Comparison of ENCODE assay signal across 16 cellular contexts in genomic region chr20:24150406-24150805, GRCh38.
"Had no signal": no experiment of that assay in that cellular context is flagged by ENCODE, and none has a peak within 500 bp of the region (broad histone marks: within the 10 kb centered on the region; RNA-seq: fewer than 3 reads in every experiment).

No MANE protein-coding gene starts in this region.

- H3K4me3 Mint-ChIP-seq: dendritic cell treated with granulocyte-macrophage colony-stimulating factor and Interleukin-4, amounts not matched to agents 40 ng/mL and 50 ng/mL, for 4 days; natural killer cell treated with Interleukin-12 subunit alpha and Interleukin-12 subunit beta and Interleukin-15 and Interleukin-18, amount 100 ng/mL, for 72 hours; neural progenitor cell had no signal

- H3K9ac ChIP-seq: neural progenitor cell had no signal

- DNase-seq: cerebellar nuclear complex; foreskin keratinocyte; kidney; mammary epithelial cell; occipital lobe; spleen; stimulated activated CD4-positive, alpha-beta T cell treated with anti-CD3 and anti-CD28 coated beads, Interleukin-1b, Interleukin-23, amount 100 ng/mL, for 48 hours; stimulated activated CD4-positive, alpha-beta T cell treated with anti-CD3 and anti-CD28 coated beads, Interleukin-4, amount 100 ng/mL, for 4 hours; stimulated activated naive CD4-positive, alpha-beta T cell had no signal

- H3K27me3 ChIP-seq: foreskin keratinocyte, neural progenitor cell, pancreas had no signal

- H2AFZ ChIP-seq: neural progenitor cell had no signal

- H3K4me3 ChIP-seq: neural progenitor cell, pancreas, prostate gland, spleen had no signal

- H3K4me1 ChIP-seq: neural progenitor cell, pancreas, prostate gland had no signal

- H3K36me3 ChIP-seq: neural progenitor cell, pancreas, prostate gland, spleen had no signal

- H3K9me3 ChIP-seq: pancreas, prostate gland had no signal

- FAIRE-seq: colon, kidney, pancreas had no signal

- H3K36me3 Mint-ChIP-seq: natural killer cell treated with Interleukin-12 subunit alpha and Interleukin-12 subunit beta and Interleukin-15 and Interleukin-18, amount 100 ng/mL, for 72 hours; neural progenitor cell had no signal

- H3K9me3 Mint-ChIP-seq: neural progenitor cell had no signal

- H3K27ac Mint-ChIP-seq: dendritic cell treated with granulocyte-macrophage colony-stimulating factor and Interleukin-4, amounts not matched to agents 40 ng/mL and 50 ng/mL, for 4 days; neural progenitor cell had no signal

- H3K4me2 ChIP-seq: neural progenitor cell had no signal

- ATAC-seq: sciatic nerve had no signal

- H3K27me3 Mint-ChIP-seq: natural killer cell treated with Interleukin-12 subunit alpha and Interleukin-12 subunit beta and Interleukin-15 and Interleukin-18, amount 100 ng/mL, for 72 hours had no signal

- H3K27ac ChIP-seq: foreskin keratinocyte, neural progenitor cell, pancreas, prostate gland, spleen had no signal
